In genomic region chr15:57554063-57554820, GRCh38 we compare ENCODE assay signal across 11 cellular contexts. TPM values are rescaled to one million over a fixed set of nuclear protein-coding genes. Genes with fewer than 3 reads are reported as not detected.
DNase-seq lines count a peak whose midpoint lies in the region; TF ChIP-seq lines count a peak whose summit lies in the region.
"Had no signal": no experiment of that assay in that cellular context is flagged by ENCODE, and none has a peak within 500 bp of the region (broad histone marks: within the 10 kb centered on the region; RNA-seq: fewer than 3 reads in every experiment).

No MANE protein-coding gene starts in this region.

- intact Hi-C loops in left ventricle myocardium inferior (cut with micrococcal nuclease) = no loop called here

- H3K27me3 ChIP-seq in left ventricle myocardium inferior (ENCODE audit: low read depth) (no peaks in the 10 kb centered on the region), smooth muscle cell (ENCODE audit: low read depth) (no peaks in the 10 kb centered on the region)

- H3K79me2 ChIP-seq in smooth muscle cell (ENCODE audit: low read depth) = no peaks in the 10 kb centered on the region

- TF ChIP-seq CTCF in left ventricle myocardium inferior (IDR thresholded peaks at IDR 0.05; ENCODE audit: borderline replicate concordance) = no peak
- no peak for TF ChIP-seq CTCF in smooth muscle cell (IDR thresholded peaks at IDR 0.05; ENCODE audit: borderline replicate concordance, insufficient read depth, poor library complexity, severe bottlenecking)

- H3F3A ChIP-seq in smooth muscle cell (ENCODE audit: low read depth) = peaks cover 8% of the 10 kb centered on the region

- H3K4me3 ChIP-seq in SK-N-MC (peak overlapping the region; percentile 7; the same call in 1 of the 2 replicates), left ventricle myocardium inferior (no peak overlapping the region), smooth muscle cell (no peak overlapping the region)

- H2AFZ ChIP-seq in smooth muscle cell (ENCODE audit: low read depth) = no peak overlapping the region

- H3K4me1 ChIP-seq in left ventricle myocardium inferior (peaks cover 65% of the 10 kb centered on the region), smooth muscle cell (ENCODE audit: low read depth) (peaks cover 29% of the 10 kb centered on the region)

- H3K27ac ChIP-seq in SK-N-MC = peak overlapping the region; percentile 72
- H3K27ac ChIP-seq in left ventricle myocardium inferior (replicated peaks) = peak overlapping the region; percentile 95
- peak overlapping the region; percentile 2 for H3K27ac ChIP-seq in smooth muscle cell (ENCODE audit: low read depth)

- peak overlapping the region; percentile 26 for H3K9ac ChIP-seq in SK-N-MC (ENCODE audit: insufficient read length)
- no peak overlapping the region for H3K9ac ChIP-seq in smooth muscle cell (ENCODE audit: low read depth)

- WGBS in smooth muscle cell (ENCODE audit: low lambda C conversion rate) = 35% methylated on average over 10 of the region's 10 CpGs

- peak overlapping the region; percentile 34 for H3K4me2 ChIP-seq in smooth muscle cell

- no peaks in the 10 kb centered on the region for H4K20me1 ChIP-seq in smooth muscle cell (ENCODE audit: low read depth)

- DNase-seq in NCI-H1105 (lab: John Stamatoyannopoulos, UW) (peak; percentile 79), SK-N-MC (ENCODE audit: low read depth, low spot score) (no peak), left ventricle myocardium inferior (no peak), smooth muscle cell (lab: John Stamatoyannopoulos, UW; ENCODE audit: unreplicated experiment) (no peak), OCI-M2 (lab: John Stamatoyannopoulos, UW; ENCODE audit: unreplicated experiment) (no peak), 8988T (no peak), pons (ENCODE audit: low spot score) (no peak)
- DNase-seq in activated effector memory CD4-positive, alpha-beta T cell treated with anti-CD3 and anti-CD28 coated beads, Interleukin-2, amount 50 U/mL, for 16 hours = no peak
- DNase-seq: effector memory CD4-positive, alpha-beta T cell; GDM1; Kasumi-1 had no signal

- H3K9me3 ChIP-seq in SK-N-MC (ENCODE audit: low read depth, low read length) = no peaks in the 10 kb centered on the region
- no peaks in the 10 kb centered on the region for H3K9me3 ChIP-seq in left ventricle myocardium inferior (replicated peaks)
- H3K9me3 ChIP-seq in smooth muscle cell (replicated peaks; ENCODE audit: low read depth) = no peaks in the 10 kb centered on the region

- no peaks in the 10 kb centered on the region for H3K36me3 ChIP-seq in SK-N-MC (ENCODE audit: insufficient read depth, low read length)
- H3K36me3 ChIP-seq in left ventricle myocardium inferior = no peaks in the 10 kb centered on the region
- H3K36me3 ChIP-seq in smooth muscle cell (ENCODE audit: low read depth) = no peaks in the 10 kb centered on the region

RNA-seq across cellular contexts. Expression of gene MYZAP, which starts 37.5 kb away (rescaled TPM):
- 934 TPM for total RNA-seq in left ventricle myocardium inferior
- 0.09 and 0.81 TPM in 2 replicates for total RNA-seq in smooth muscle cell
- 0.35 and 0.65 TPM in 2 replicates for polyA plus RNA-seq in smooth muscle cell

Comparison
In these comparisons a context has a peak if more than half of its experiments do, and no peak if none do; other contexts are left out.
1. H3K27ac ChIP-seq: peak in every context shown above with its lines; median percentile 95 in left ventricle myocardium inferior; 72 in SK-N-MC; 2 in smooth muscle cell.
2. RNA of gene MYZAP, which starts 37.5 kb away (total RNA-seq): 934 TPM in left ventricle myocardium inferior (single experiment); 0.09 to 0.81 TPM in smooth muscle cell; every median in the first group is over 100 times any median in the second.